Comparison of ENCODE assay signal across 8 cellular contexts in the genomic region with DNA sequence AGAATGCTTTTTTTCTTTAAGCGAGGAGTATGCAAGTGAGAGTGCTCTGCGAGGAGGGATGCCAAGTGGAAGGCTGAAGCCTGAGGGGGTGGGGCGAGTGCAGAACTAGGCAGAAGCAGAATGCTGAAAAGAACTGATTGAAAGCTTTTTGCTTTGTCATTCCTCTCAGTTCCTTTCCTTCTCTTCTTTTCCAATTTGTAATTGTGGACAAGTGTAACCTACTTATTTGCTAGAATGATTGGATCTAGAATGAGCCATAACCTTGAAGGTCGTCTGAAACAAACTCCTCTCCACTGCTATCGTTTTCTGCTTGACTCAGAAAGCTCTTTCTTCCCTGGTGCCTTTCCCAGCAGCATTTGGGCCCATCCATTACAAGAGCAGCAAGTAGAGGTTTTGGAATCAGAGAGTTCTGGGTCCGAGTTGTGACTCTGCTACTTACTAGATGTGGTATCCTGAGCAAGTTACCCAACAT.
A peak's percentile ranks its signal among the peaks of the same experiment; 100 is the strongest.
DNase-seq lines count a peak whose midpoint lies in the region; ATAC-seq and TF ChIP-seq lines count a peak whose summit lies in the region.

No MANE protein-coding gene starts in this region.

- H3K27me3 ChIP-seq in left ventricle myocardium inferior (ENCODE audit: low read depth) (no peaks in the 10 kb centered on the region), thoracic aorta (replicated peaks; ENCODE audit: insufficient read depth) (no peaks in the 10 kb centered on the region)

- H3K4me1 ChIP-seq in left ventricle myocardium inferior = peaks cover 15% of the 10 kb centered on the region
- peaks cover 10 to 24% of the 10 kb centered on the region in 2 donors for H3K4me1 ChIP-seq in thoracic aorta (ENCODE audit: control insufficient read depth in 1 of 2, low read depth in 2 of 2)

- no peak for TF ChIP-seq CTCF in left ventricle myocardium inferior (IDR thresholded peaks at IDR 0.05; ENCODE audit: borderline replicate concordance)
- no peak for TF ChIP-seq CTCF in thoracic aorta (IDR thresholded peaks at IDR 0.05)

- H3K27ac ChIP-seq in left ventricle myocardium inferior (replicated peaks) = no peak overlapping the region
- peak overlapping the region; percentile 18 to 49 for H3K27ac ChIP-seq in thoracic aorta

- no peak overlapping the region for H3K4me3 ChIP-seq in left ventricle myocardium inferior
- peak overlapping the region; percentile 19 for H3K4me3 ChIP-seq in thoracic aorta

- no peaks in the 10 kb centered on the region for H3K9me3 ChIP-seq in left ventricle myocardium inferior (replicated peaks)
- no peaks in the 10 kb centered on the region for H3K9me3 ChIP-seq in thoracic aorta

- DNase-seq in Right ventricle myocardium superior = no peak
- no peak for DNase-seq in left ventricle myocardium inferior
- peak; percentile 20 for DNase-seq in amniotic epithelial cell (ENCODE audit: low read depth)
- DNase-seq in iris pigment epithelial cell (ENCODE audit: low read depth) = peak; percentile 40
- DNase-seq in thoracic aorta (ENCODE audit: low spot score) = no peak
- DNase-seq in COLO668 (lab: John Stamatoyannopoulos, UW; ENCODE audit: unreplicated experiment) = no peak
- DNase-seq in effector CD4-positive, alpha-beta T cell = no peak
- DNase-seq in HK-2 (ENCODE audit: unreplicated experiment) = no peak

- peak; percentile 45 for ATAC-seq in Right ventricle myocardium superior (ENCODE audit: poor library complexity)
- no peak for ATAC-seq in thoracic aorta (ENCODE audit: insufficient number of reproducible peaks, low FRiP score, low read depth)

- intact Hi-C loops in Right ventricle myocardium superior (cut with DNase I) = no loop called here
- intact Hi-C loops in left ventricle myocardium inferior (cut with micrococcal nuclease) = no loop called here

- peaks cover under 1% of the 10 kb centered on the region for H3K36me3 ChIP-seq in left ventricle myocardium inferior
- no peaks in the 10 kb centered on the region for H3K36me3 ChIP-seq in thoracic aorta

Comparison
In these comparisons a context has a peak if more than half of its experiments do, and no peak if none do; other contexts are left out.
1. DNase-seq: peak in amniotic epithelial cell (single experiment) and iris pigment epithelial cell (single experiment); none in Right ventricle myocardium superior (single experiment), left ventricle myocardium inferior (single experiment), thoracic aorta (single experiment), COLO668 (single experiment), effector CD4-positive, alpha-beta T cell (single experiment) and HK-2 (single experiment).